Comparison of ENCODE assay signal across 25 cellular contexts in genomic region chr6:51415501-51415900, GRCh38.
"Had no signal": no experiment of that assay in that cellular context is flagged by ENCODE, and none has a peak within 500 bp of the region (broad histone marks: within the 10 kb centered on the region; RNA-seq: fewer than 3 reads in every experiment).

No MANE protein-coding gene starts in this region.

- H3K9ac ChIP-seq: parathyroid adenoma had no signal

- DNase-seq: naive thymus-derived CD8-positive, alpha-beta T cell; nephron progenitor cell; occipital lobe; ovary; posterior cingulate gyrus; psoas muscle; right cardiac atrium; right lobe of liver; sigmoid colon; small intestine; stimulated activated CD4-positive, alpha-beta T cell treated with anti-CD3 and anti-CD28 coated beads, Interleukin-15, amount 100 ng/mL, for 24 hours; stimulated activated CD4-positive, alpha-beta T cell treated with anti-CD3 and anti-CD28 coated beads, Interleukin-2, amount 100 ng/mL, for 24 hours; stimulated activated CD4-positive, alpha-beta T cell treated with anti-CD3 and anti-CD28 coated beads, Interleukin-2, amount 100 ng/mL, for 48 hours; stimulated activated CD4-positive, alpha-beta T cell treated with anti-CD3 and anti-CD28 coated beads, Interleukin-4, amount 100 ng/mL, for 24 hours; stimulated activated naive B cell treated with anti-CD40 and anti-IgM and Interleukin-4, amounts not matched to agents 10 μg/mL and 1 μg/mL and 100 μg/mL, for 72 hours; stimulated activated naive CD4-positive, alpha-beta T cell treated with Interleukin-2 at 50 U/mL for 16 hours; stomach; thyroid gland; upper lobe of right lung; uterus had no signal

- H2AFZ ChIP-seq: parathyroid adenoma had no signal

- H3K27me3 ChIP-seq: ovary, right lobe of liver, sigmoid colon, stomach, thyroid gland, tibial nerve, upper lobe of right lung, uterus had no signal

- FAIRE-seq: small intestine had no signal

- H3K4me3 ChIP-seq: ovary, psoas muscle, right lobe of liver, sigmoid colon, stomach, thoracic aorta, thyroid gland, tibial nerve, upper lobe of right lung, uterus had no signal

- H3K27ac ChIP-seq: ovary, parathyroid adenoma, psoas muscle, right lobe of liver, sigmoid colon, stomach, thoracic aorta, thyroid gland, tibial nerve, upper lobe of right lung, uterus had no signal

- H3K79me2 ChIP-seq: parathyroid adenoma had no signal

- H3K4me1 ChIP-seq: parathyroid adenoma, psoas muscle, right lobe of liver, sigmoid colon, stomach, thyroid gland, tibial nerve, upper lobe of right lung, uterus had no signal

- H3K9me3 ChIP-seq: ovary, psoas muscle, right lobe of liver, sigmoid colon, stomach, thoracic aorta, thyroid gland, tibial nerve, upper lobe of right lung, uterus had no signal

- ATAC-seq: naive thymus-derived CD8-positive, alpha-beta T cell; natural killer cell treated with Interleukin-12 subunit alpha and Interleukin-12 subunit beta and Interleukin-15 and Interleukin-18, amount 100 ng/mL, for 72 hours; psoas muscle; right cardiac atrium; right lobe of liver; stimulated activated effector memory CD8-positive, alpha-beta T cell treated with anti-CD3 and anti-CD28 coated beads, Interleukin-12 subunit alpha, Interleukin-12 subunit beta, amount 100 ng/mL, for 72 hours; stimulated activated naive B cell treated with anti-CD40 and anti-IgM and Interleukin-4, amounts not matched to agents 10 μg/mL and 1 μg/mL and 100 μg/mL, for 72 hours; upper lobe of right lung had no signal

- H3K36me3 ChIP-seq: ovary, right lobe of liver, sigmoid colon, stomach, thoracic aorta, thyroid gland, tibial nerve, upper lobe of right lung, uterus had no signal
